In genomic region chr18:50429207-50429948, GRCh38 we compare ENCODE assay signal across 9 cellular contexts. TPM values are rescaled to one million over a fixed set of nuclear protein-coding genes. Genes with fewer than 3 reads are reported as not detected.
DNase-seq lines count a peak whose midpoint lies in the region; ATAC-seq and TF ChIP-seq lines count a peak whose summit lies in the region.
"Had no signal": no experiment of that assay in that cellular context is flagged by ENCODE, and none has a peak within 500 bp of the region (broad histone marks: within the 10 kb centered on the region; RNA-seq: fewer than 3 reads in every experiment).

No MANE protein-coding gene starts in this region.

- no peaks in the 10 kb centered on the region for H3K9me3 ChIP-seq in right cardiac atrium (ENCODE audit: control insufficient read depth, low read length)

- peaks cover 5% of the 10 kb centered on the region; the same call in 1 of the 2 replicates for H3K27me3 Mint-ChIP-seq in WTC11 (ENCODE audit: low read depth)

- WGBS in right cardiac atrium, result 31% methylated on average over 5 of the region's 5 CpGs

- H3K27me3 ChIP-seq in right cardiac atrium (ENCODE audit: control insufficient read depth, insufficient read depth), result no peaks in the 10 kb centered on the region

- DNase-seq in NCI-H82 (lab: John Stamatoyannopoulos, UW) (peak; percentile 61), NCI-H82 treated with DMSO at 0.1 percent for 48 hours (lab: John Stamatoyannopoulos, UW; ENCODE audit: unreplicated experiment) (no peak), MV-4-11 (lab: John Stamatoyannopoulos, UW) (peak; percentile 42), WTC11 (ENCODE audit: low spot score) (no peak), kidney glomerular epithelial cell (lab: John Stamatoyannopoulos, UW) (peak; percentile 43), activated gamma-delta T cell (lab: John Stamatoyannopoulos, UW) (no peak), islet precursor cell (no peak), right cardiac atrium (no peak)

- CTCF ChIA-PET in WTC11 (lab: Charles Lee), result interaction anchor here (0.6 to 2.2 kb wide), 31 partner anchors 9 to 695 kb away, joined by 3 to 28 read pairs (median 4); partner anchors contain the start of genes MBD1 and MYO5B

- peaks cover 17% of the 10 kb centered on the region for H3K9me3 Mint-ChIP-seq in WTC11

- H3K4me1 ChIP-seq in right cardiac atrium (ENCODE audit: control insufficient read depth, insufficient read depth, low read length), result no peaks in the 10 kb centered on the region
- H3K4me1 ChIP-seq: Caco-2 had no signal

- peaks cover 11% of the 10 kb centered on the region for H3K36me3 Mint-ChIP-seq in WTC11

- POLR2A ChIA-PET in WTC11 (lab: Charles Lee), result interaction anchor here (0.7 to 1.0 kb wide), 2 partner anchors 72 to 132 kb away, joined by 3 read pairs; no protein-coding TSS in a partner anchor

- H3K4me3 ChIP-seq in right cardiac atrium (ENCODE audit: low read length), result no peak overlapping the region

- no peak overlapping the region for H3K27ac Mint-ChIP-seq in WTC11

- ATAC-seq in WTC11, result 0 out of 2 replicates have a peak, but pooled peaks have one; percentile 28
- ATAC-seq in right cardiac atrium, result no peak

- TF ChIP-seq CTCF in WTC11 (IDR thresholded peaks at IDR 0.05), result peak; percentile 18; the same call in 1 of the 2 replicates

- H3K27ac ChIP-seq in right cardiac atrium (ENCODE audit: low read length), result no peak overlapping the region

- no peaks in the 10 kb centered on the region for H3K4me1 Mint-ChIP-seq in WTC11

- no peak overlapping the region for H3K4me3 Mint-ChIP-seq in WTC11

- intact Hi-C loops in right cardiac atrium (cut with DNase I), result loop anchor here in 1 of 4 donors (5.0 kb wide), 1 partner anchor 212 kb away; no protein-coding TSS in a partner anchor

TF ChIP-seq in WTC11, 78 proteins besides CTCF, POLR2A, EP300 and RAD21:
- no peak for TF ChIP-seq ARID4B (CRISPR knock-in tag; IDR thresholded peaks at IDR 0.05; ENCODE audit: borderline replicate concordance)
- no peak for TF ChIP-seq ZNF121 (CRISPR knock-in tag; IDR thresholded peaks at IDR 0.05)
- no peak for TF ChIP-seq TEAD1 (CRISPR knock-in tag; IDR thresholded peaks at IDR 0.05)
- no peak for TF ChIP-seq ZNF317 (CRISPR knock-in tag; IDR thresholded peaks at IDR 0.05; ENCODE audit: borderline replicate concordance, low read depth)
- TF ChIP-seq NFATC4 (CRISPR knock-in tag; IDR thresholded peaks at IDR 0.05), result no peak
- TF ChIP-seq ATF6 (CRISPR knock-in tag; IDR thresholded peaks at IDR 0.05), result no peak
- no peak for TF ChIP-seq ZNF281 (CRISPR knock-in tag; IDR thresholded peaks at IDR 0.05)
- TF ChIP-seq MAX (CRISPR knock-in tag; IDR thresholded peaks at IDR 0.05), result no peak
TF ChIP-seq in WTC11: peak in this region for 0.

RNA-seq across cellular contexts. Expression of gene SKA1, which starts 54.5 kb away (rescaled TPM):
- total RNA-seq in WTC11 (2021) (15.7 to 18.6 TPM (median 18.1 TPM) in 3 replicates), right cardiac atrium (under 1 TPM; 0.11 to 0.49 (median 0.28) TPM)
- polyA plus RNA-seq in right cardiac atrium, result 0.14 TPM

Comparison
In these comparisons a context has a peak if more than half of its experiments do, and no peak if none do; other contexts are left out.
1. DNase-seq: peak in NCI-H82 (single experiment), MV-4-11 (single experiment) and kidney glomerular epithelial cell (single experiment); none in NCI-H82 treated with DMSO at 0.1 percent for 48 hours (single experiment), WTC11 (single experiment), activated gamma-delta T cell (single experiment), islet precursor cell (single experiment) and right cardiac atrium (0 of 3).
2. RNA of gene SKA1, which starts 54.5 kb away (total RNA-seq): 15.7 to 18.6 TPM in WTC11; 0.11 to 0.49 TPM in right cardiac atrium; every median in the first group is over 10 times any median in the second.